In genomic region chr2:77520981-77521380, GRCh38 we compare ENCODE assay signal across 25 cellular contexts. TPM values are rescaled to one million over a fixed set of nuclear protein-coding genes. Genes with fewer than 3 reads are reported as not detected.
A peak's percentile ranks its signal among the peaks of the same experiment; 100 is the strongest.
DNase-seq lines count a peak whose midpoint lies in the region; ATAC-seq and TF ChIP-seq lines count a peak whose summit lies in the region.
"Had no signal": no experiment of that assay in that cellular context is flagged by ENCODE, and none has a peak within 500 bp of the region (broad histone marks: within the 10 kb centered on the region; RNA-seq: fewer than 3 reads in every experiment).

No MANE protein-coding gene starts in this region.

- peaks cover 14% of the 10 kb centered on the region for H3K36me3 Mint-ChIP-seq in WTC11
- H3K36me3 Mint-ChIP-seq in glutamatergic neuron (ENCODE audit: unreplicated experiment), result no peaks in the 10 kb centered on the region
- H3K36me3 Mint-ChIP-seq in mesothelial cell of epicardium, result peaks cover 11% of the 10 kb centered on the region
- H3K36me3 Mint-ChIP-seq: CD4-positive, alpha-beta memory T cell had no signal

- H4K20me1 ChIP-seq in osteoblast (ENCODE audit: insufficient read depth, low read length), result no peaks in the 10 kb centered on the region

- TF ChIP-seq CTCF in WTC11 (IDR thresholded peaks at IDR 0.05) (no peak), glutamatergic neuron (IDR thresholded peaks at IDR 0.05; ENCODE audit: partially characterized antibody, unreplicated experiment) (no peak), mesothelial cell of epicardium (IDR thresholded peaks at IDR 0.05; ENCODE audit: unreplicated experiment) (no peak), osteoblast (IDR thresholded peaks at IDR 0.05; ENCODE audit: extremely low read depth, low read depth, low read length) (no peak)

- ATAC-seq in WTC11 (no peak), HG03439 (IDR thresholded peaks at IDR 0.05; ENCODE audit: unreplicated experiment) (no peak), HG02763 (IDR thresholded peaks at IDR 0.05; ENCODE audit: unreplicated experiment) (no peak), HG02588 (IDR thresholded peaks at IDR 0.05; ENCODE audit: unreplicated experiment) (no peak)

- H3K4me3 Mint-ChIP-seq in WTC11, result peak overlapping the region; percentile 70
- H3K4me3 Mint-ChIP-seq in glutamatergic neuron (ENCODE audit: unreplicated experiment), result peak overlapping the region; percentile 82
- H3K4me3 Mint-ChIP-seq in mesothelial cell of epicardium, result peak overlapping the region; percentile 68
- H3K4me3 Mint-ChIP-seq: CD4-positive, alpha-beta memory T cell had no signal

- H3K79me2 ChIP-seq in osteoblast (ENCODE audit: insufficient read depth, low read length), result no peaks in the 10 kb centered on the region

- no peaks in the 10 kb centered on the region for H3K27me3 ChIP-seq in osteoblast (ENCODE audit: insufficient read depth, low read length)
- H3K27me3 ChIP-seq: brain microvascular endothelial cell, vagina had no signal

- DNase-seq in Caki2 (ENCODE audit: low read depth) (peak; percentile 55), WTC11 (ENCODE audit: low spot score) (no peak), glutamatergic neuron (no peak), mesothelial cell of epicardium (ENCODE audit: low spot score in 2 of 2, unreplicated experiment in 2 of 2) (no peak), osteoblast (ENCODE audit: insufficient read length, low spot score, missing footprints) (no peak)
- DNase-seq: activated CD4-positive, CD25-positive, alpha-beta regulatory T cell treated with anti-CD3 and anti-CD28 coated beads, Interleukin-2, amount 50 U/mL, for 72 hours; activated naive CD4-positive, alpha-beta T cell; brain microvascular endothelial cell; CD4-positive, alpha-beta memory T cell; effector CD4-positive, alpha-beta T cell; IMR-90; islet precursor cell; MV-4-11; NCI-H2107; NCI-H774; RPMI8226; stimulated activated CD4-positive, alpha-beta T cell treated with anti-CD3 and anti-CD28 coated beads, Interleukin-12 subunit alpha, Interleukin-12 subunit beta, amount 100 ng/mL, for 4 hours; stimulated activated naive CD4-positive, alpha-beta T cell had no signal

- H3K4me3 ChIP-seq in osteoblast (ENCODE audit: insufficient read depth, low read length), result no peak overlapping the region

- H3K27ac ChIP-seq in osteoblast (ENCODE audit: low read depth, low read length), result no peak overlapping the region
- H3K27ac ChIP-seq: brain microvascular endothelial cell, vagina had no signal

- H3K27ac Mint-ChIP-seq in WTC11 (peak overlapping the region; percentile 99), glutamatergic neuron (ENCODE audit: unreplicated experiment) (peak overlapping the region; percentile 7), mesothelial cell of epicardium (peak overlapping the region; percentile 11)
- H3K27ac Mint-ChIP-seq: CD4-positive, alpha-beta memory T cell had no signal

- in situ Hi-C loops in Caki2 (cut with HindIII; ENCODE audit: low pct_unique_long_range_greater_than_20kb, low sequenced_read_pairs), result no loop called here

- H3K9me3 Mint-ChIP-seq in WTC11, result no peaks in the 10 kb centered on the region; the same call in 1 of the 2 replicates
- H3K9me3 Mint-ChIP-seq in glutamatergic neuron (ENCODE audit: unreplicated experiment), result no peaks in the 10 kb centered on the region
- peaks cover 4% of the 10 kb centered on the region for H3K9me3 Mint-ChIP-seq in mesothelial cell of epicardium

- POLR2A ChIA-PET in WTC11 (lab: Charles Lee), result interaction anchor here (0.6 to 1.2 kb wide), 5 partner anchors 21 to 567 kb away, joined by 3 to 5 read pairs (median 4); no protein-coding TSS in a partner anchor

- H3K4me1 ChIP-seq in osteoblast (ENCODE audit: insufficient read depth, low read length), result no peaks in the 10 kb centered on the region
- H3K4me1 ChIP-seq: vagina had no signal

- no peak overlapping the region for H2AFZ ChIP-seq in osteoblast (ENCODE audit: low read length)

- H3K4me1 Mint-ChIP-seq in WTC11 (peaks cover 85% of the 10 kb centered on the region), glutamatergic neuron (ENCODE audit: low read depth, unreplicated experiment) (peaks cover 23% of the 10 kb centered on the region), mesothelial cell of epicardium (peaks cover 34% of the 10 kb centered on the region)
- H3K4me1 Mint-ChIP-seq: CD4-positive, alpha-beta memory T cell had no signal

- H3K4me2 ChIP-seq in osteoblast (ENCODE audit: insufficient read depth, low read length), result no peak overlapping the region

- H3K9me3 ChIP-seq in osteoblast (ENCODE audit: low read depth, low read length), result no peaks in the 10 kb centered on the region
- H3K9me3 ChIP-seq: vagina had no signal

- H3K36me3 ChIP-seq in osteoblast (ENCODE audit: insufficient read depth, low read length), result no peaks in the 10 kb centered on the region
- H3K36me3 ChIP-seq: brain microvascular endothelial cell, vagina had no signal

- H3K27me3 Mint-ChIP-seq in WTC11 (ENCODE audit: low read depth) (no peaks in the 10 kb centered on the region), glutamatergic neuron (ENCODE audit: unreplicated experiment) (no peaks in the 10 kb centered on the region), mesothelial cell of epicardium (ENCODE audit: low read depth) (no peaks in the 10 kb centered on the region)
- H3K27me3 Mint-ChIP-seq: CD4-positive, alpha-beta memory T cell had no signal

- CTCF ChIA-PET in WTC11 (lab: Charles Lee), result interaction anchor here (0.5 to 2.9 kb wide), 7 partner anchors 9 to 1992 kb away, joined by 3 to 7 read pairs (median 4); partner anchors contain the start of gene CTNNA2

TF ChIP-seq in WTC11, 78 proteins besides CTCF, POLR2A, EP300 and RAD21:
- no peak for TF ChIP-seq PREB (CRISPR knock-in tag; IDR thresholded peaks at IDR 0.05; ENCODE audit: borderline replicate concordance)

RNA-seq across cellular contexts. Expression of gene LRRTM4, which starts 1.2 kb away (rescaled TPM):
- 2.1 and 2.6 TPM in 2 replicates for total RNA-seq in Caki2 (2014; rRNA removed; shearing (Covaris generic); ENCODE audit: low replicate concordance)
- 8.5 to 10.2 TPM (median 9.4 TPM) in 3 replicates for total RNA-seq in WTC11 (2021)
- total RNA-seq in glutamatergic neuron (ENCODE audit: unreplicated experiment), result 18.6 TPM
- total RNA-seq in mesothelial cell of epicardium, result 24.9 to 28.8 TPM (median 27.7 TPM) in 3 replicates
- total RNA-seq in osteoblast, result under 0.01 TPM in 1 of 2 replicates, not detected in the other
- total RNA-seq: CD4-positive, alpha-beta memory T cell; fibroblast of villous mesenchyme; IMR-90; osteocyte; T-helper 1 cell treated with Interleukin-12 subunit alpha and Interleukin-12 subunit beta and Interleukin-4 antibody, amounts not matched to agents 30 ng/mL and 1 ng/mL, for 36 hours had no signal

Comparison
In these comparisons a context has a peak if more than half of its experiments do, and no peak if none do; other contexts are left out.
1. H3K27ac Mint-ChIP-seq: peak in every context shown above with its lines; median percentile 99 in WTC11; 11 in mesothelial cell of epicardium; 7 in glutamatergic neuron.